ENCODE assay signal across 10 cellular contexts in genomic region chr20:21396921-21397340, GRCh38. TPM values are rescaled to one million over a fixed set of nuclear protein-coding genes. Genes with fewer than 3 reads are reported as not detected.
DNase-seq lines count a peak whose midpoint lies in the region; ATAC-seq and TF ChIP-seq lines count a peak whose summit lies in the region.
"Had no signal": no experiment of that assay in that cellular context is flagged by ENCODE, and none has a peak within 500 bp of the region (broad histone marks: within the 10 kb centered on the region; RNA-seq: fewer than 3 reads in every experiment).

No MANE protein-coding gene starts in this region.

- H2AFZ ChIP-seq in IMR-90 (replicated peaks; ENCODE audit: low read length, poor library complexity) (peak overlapping the region; percentile 73), neuron (ENCODE audit: low read depth, low read length) (peak overlapping the region; percentile 65)

- H2BK120ac ChIP-seq in IMR-90 (ENCODE audit: low read depth, low read length) = no peak overlapping the region

- no TSS peak for BruUV-seq in IMR-90 (replicated peaks; lab: Mats Ljungman, UMichigan)

- no peak for TF ChIP-seq RAD21 in IMR-90 (IDR thresholded peaks at IDR 0.05; ENCODE audit: low read length)

- CTCF ChIA-PET in IMR-90 (lab: Yijun Ruan, JAX) = interaction anchor here (1.0 kb wide), 1 partner anchor 62 kb away, joined by 3 read pairs; no protein-coding TSS in a partner anchor

- DNase-seq in NCI-H1417 (lab: John Stamatoyannopoulos, UW) (peak; percentile 5 to 62 (median 56)), NCI-H1417 treated with DMSO at 0.1 percent for 48 hours (lab: John Stamatoyannopoulos, UW) (no peak), IMR-90 (no peak), dorsolateral prefrontal cortex (no peak), SIG-M5 treated with dmso at 0.1 percent for 504 hours (lab: John Stamatoyannopoulos, UW; ENCODE audit: unreplicated experiment) (no peak), CD14-positive monocyte (ENCODE audit: low spot score) (no peak), COLO829 (ENCODE audit: low spot score) (no peak)
- DNase-seq: activated CD4-positive, alpha-beta T cell treated with anti-CD3 and anti-CD28 coated beads, Interleukin-2, amount 50 U/mL, for 1 hour had no signal

- no peak overlapping the region for H2BK15ac ChIP-seq in IMR-90 (ENCODE audit: low read depth, low read length)

- peak; percentile 43 for ATAC-seq in IMR-90 (ENCODE audit: low read depth)

- in situ Hi-C loops in IMR-90 (cut with MboI; ENCODE audit: low sequenced_read_pairs) = no loop called here

- H3K27ac Mint-ChIP-seq in CD14-positive monocyte = no peak overlapping the region

- H3K27me3 ChIP-seq in IMR-90 (ENCODE audit: control insufficient read depth, insufficient read depth, low read length) = peaks cover 75% of the 10 kb centered on the region
- peaks cover 13 to 100% (median 88%) of the 10 kb centered on the region in 45 donors for H3K27me3 ChIP-seq in dorsolateral prefrontal cortex
- peaks cover 87% of the 10 kb centered on the region for H3K27me3 ChIP-seq in neuron (ENCODE audit: insufficient read depth, low read length)

- intact Hi-C loops in IMR-90 (cut with micrococcal nuclease) = loop anchor here (10.0 kb wide), 1 partner anchor 162 kb away; no protein-coding TSS in a partner anchor
- intact Hi-C loops in dorsolateral prefrontal cortex (cut with DNase I) = loop anchor here (10.0 kb wide), 2 partner anchors 118 to 162 kb away; partner anchors contain the start of gene NKX2-2 (in 1 of the 2)
- intact Hi-C loops in CD14-positive monocyte (cut with micrococcal nuclease) = loop anchor here in 1 of 2 donors (10.0 kb wide), 1 partner anchor 108 kb away; no protein-coding TSS in a partner anchor

- no peak overlapping the region for H2BK5ac ChIP-seq in IMR-90 (ENCODE audit: low read depth, low read length, poor library complexity, severe bottlenecking)

- peaks cover 16% of the 10 kb centered on the region for H3K9me3 ChIP-seq in IMR-90 (ENCODE audit: control insufficient read depth, insufficient read depth, low read length)
- no peaks in the 10 kb centered on the region for H3K9me3 ChIP-seq in neuron (ENCODE audit: low read length)

- no peaks in the 10 kb centered on the region for H3K79me1 ChIP-seq in IMR-90 (ENCODE audit: low read depth in 1 of 2, low read length in 2 of 2)

- H3K14ac ChIP-seq in IMR-90 (replicated peaks; ENCODE audit: low read depth, low read length) = no peak overlapping the region

- dilution Hi-C loops in IMR-90 (cut with HindIII; ENCODE audit: low sequenced_read_pairs, unreplicated experiment) = no loop called here

- H3K4me3 Mint-ChIP-seq in CD14-positive monocyte = no peak overlapping the region

- WGBS in IMR-90 (ENCODE audit: extremely low coverage in 2 of 2, insufficient read length in 1 of 2), 2 experiments = 3% methylated on average over 42 of the region's 62 CpGs; no CpG with 5 or more reads in 1 of the 2 experiments

- H3K4me3 ChIP-seq in IMR-90 (ENCODE audit: insufficient read depth, low read depth, low read length) (no peak overlapping the region), dorsolateral prefrontal cortex (peak overlapping the region in 50 of 59 donors; percentile 1 to 61 (median 36)), neuron (ENCODE audit: low read length) (no peak overlapping the region)

- peaks cover 79 to 89% (median 80%) of the 10 kb centered on the region in 3 donors for H3K27me3 Mint-ChIP-seq in CD14-positive monocyte (ENCODE audit: low read depth in 3 of 3)

- H3K56ac ChIP-seq in IMR-90 (ENCODE audit: extremely low read depth, insufficient read depth, low read length) = no peak overlapping the region

- no peaks in the 10 kb centered on the region for H3K9me1 ChIP-seq in IMR-90 (ENCODE audit: insufficient read depth, low read length)

- no peak overlapping the region for H3K4me2 ChIP-seq in IMR-90 (ENCODE audit: low read depth, low read length)

- H3K4me1 ChIP-seq in IMR-90 (ENCODE audit: control insufficient read depth, insufficient read depth, low read length) (peaks cover 2% of the 10 kb centered on the region; the same call in 1 of the 2 replicates), neuron (ENCODE audit: insufficient read depth, low read length) (no peaks in the 10 kb centered on the region)

- no peak for TF ChIP-seq CTCF in IMR-90 (conservative IDR thresholded peaks at IDR 0.05; ENCODE audit: low read depth, low read length)
- no peak for TF ChIP-seq CTCF in dorsolateral prefrontal cortex (IDR thresholded peaks at IDR 0.05 in 54 of 56, conservative IDR thresholded peaks at IDR 0.05 in 2 of 56; ENCODE audit: low read depth in 1 of 56, partially characterized antibody in 56 of 56)
- TF ChIP-seq CTCF in CD14-positive monocyte (IDR thresholded peaks at IDR 0.05) = no peak

- H3K23ac ChIP-seq in IMR-90 (ENCODE audit: low read depth, low read length) = no peak overlapping the region

- H2BK20ac ChIP-seq in IMR-90 (ENCODE audit: low read depth, low read length) = no peak overlapping the region

- H4K5ac ChIP-seq in IMR-90 (ENCODE audit: low read depth, low read length) = no peak overlapping the region

- peaks cover 25% of the 10 kb centered on the region for H3K4me1 Mint-ChIP-seq in CD14-positive monocyte

- no peak overlapping the region for H4K91ac ChIP-seq in IMR-90 (ENCODE audit: insufficient read depth, low read depth, low read length)

- peak overlapping the region; percentile 57 for H2AK9ac ChIP-seq in IMR-90 (replicated peaks; ENCODE audit: low read depth, low read length, poor library complexity)

- TF ChIP-seq POLR2A in IMR-90 (IDR thresholded peaks at IDR 0.05; ENCODE audit: low read depth, low read length) = no peak

- H4K20me1 ChIP-seq in IMR-90 (ENCODE audit: insufficient read depth, low read length) = no peaks in the 10 kb centered on the region

- H3K4ac ChIP-seq in IMR-90 (ENCODE audit: low read depth, low read length) = no peak overlapping the region

- H3K18ac ChIP-seq in IMR-90 (ENCODE audit: low read depth, low read length) = no peak overlapping the region

- no peak overlapping the region for H4K8ac ChIP-seq in IMR-90 (ENCODE audit: low read depth in 2 of 2, low read length in 2 of 2)

- peaks cover 0 to 5% of the 10 kb centered on the region in 2 donors for H3K36me3 Mint-ChIP-seq in CD14-positive monocyte

- POLR2A ChIA-PET in IMR-90 (lab: Charles Lee; ENCODE audit: unreplicated experiment) = no interaction called here

- no peak overlapping the region for H2AK5ac ChIP-seq in IMR-90 (ENCODE audit: low read depth, low read length)

- H3K9ac ChIP-seq in IMR-90 (ENCODE audit: low read depth, low read length) = no peak overlapping the region

- peaks cover 0 to 12% (median 7%) of the 10 kb centered on the region in 7 donors for H3K9me3 Mint-ChIP-seq in CD14-positive monocyte

- no peaks in the 10 kb centered on the region for H3K36me3 ChIP-seq in IMR-90 (ENCODE audit: control insufficient read depth, insufficient read depth, low read length)
- H3K36me3 ChIP-seq in neuron (ENCODE audit: insufficient read depth, low read length) = no peaks in the 10 kb centered on the region

- H3K27ac ChIP-seq in IMR-90 (ENCODE audit: insufficient read depth, low read length) (no peak overlapping the region), dorsolateral prefrontal cortex (no peak overlapping the region)

TF ChIP-seq in IMR-90, 13 proteins besides CTCF, POLR2A, EP300 and RAD21:
- TF ChIP-seq CEBPB (IDR thresholded peaks at IDR 0.05; ENCODE audit: low read depth, low read length) = no peak
- TF ChIP-seq MAFK (IDR thresholded peaks at IDR 0.05; ENCODE audit: low read depth, low read length) = no peak
- no peak for TF ChIP-seq RCOR1 (IDR thresholded peaks at IDR 0.05; ENCODE audit: insufficient replicate concordance, low read length)
- no peak for TF ChIP-seq USF2 (IDR thresholded peaks at IDR 0.05; ENCODE audit: low read depth, low read length)
- no peak for TF ChIP-seq FOS (IDR thresholded peaks at IDR 0.05; ENCODE audit: low read depth, low read length)
- TF ChIP-seq BHLHE40 (IDR thresholded peaks at IDR 0.05; ENCODE audit: low read depth, low read length) = no peak
- TF ChIP-seq CHD1 (IDR thresholded peaks at IDR 0.05; ENCODE audit: low read depth, low read length) = no peak
- no peak for TF ChIP-seq MAZ (IDR thresholded peaks at IDR 0.05; ENCODE audit: borderline replicate concordance, low read depth, low read length)
- TF ChIP-seq MXI1 (IDR thresholded peaks at IDR 0.05; ENCODE audit: borderline replicate concordance, low read depth, low read length) = no peak
- no peak for TF ChIP-seq SMC3 (IDR thresholded peaks at IDR 0.05; ENCODE audit: low read depth, low read length)

RNA-seq across cellular contexts. Expression of gene NKX2-4, which starts 0.4 kb away (rescaled TPM):
- not detected in 2 replicates for total RNA-seq in IMR-90 (2012; rRNA removed)
- not detected in 2 replicates for polyA plus RNA-seq in IMR-90 (2012; rRNA removed)
- not detected in 2 replicates for polyA plus RNA-seq in IMR-90 (2012; cell fraction: cytosol; rRNA removed)
- polyA plus RNA-seq in IMR-90 (2012; cell fraction: nucleus; rRNA removed; ENCODE audit: low replicate concordance) = not detected in 2 replicates
- under 1 TPM in 27 of 120 experiments, not detected in 93; 0.16 to 0.78 (median 0.31) TPM for total RNA-seq in dorsolateral prefrontal cortex
- not detected for polyA plus RNA-seq in CD14-positive monocyte
- polyA plus RNA-seq: AG04450 had no signal

Comparison
In these comparisons a context has a peak if more than half of its experiments do, and no peak if none do; other contexts are left out.
1. DNase-seq: peak in NCI-H1417 (3 of 3); none in NCI-H1417 treated with DMSO at 0.1 percent for 48 hours (single experiment), IMR-90 (single experiment), dorsolateral prefrontal cortex (0 of 10), SIG-M5 treated with dmso at 0.1 percent for 504 hours (single experiment), CD14-positive monocyte (single experiment) and COLO829 (single experiment).
2. H3K4me3 ChIP-seq: peak in dorsolateral prefrontal cortex (50 of 59); none in IMR-90 (single experiment) and neuron (single experiment).